Comparison of ENCODE assay signal across 17 cellular contexts in genomic region chr4:186404562-186405134, GRCh38.
DNase-seq lines count a peak whose midpoint lies in the region; ATAC-seq, FAIRE-seq and TF ChIP-seq lines count a peak whose summit lies in the region.
"Had no signal": no experiment of that assay in that cellular context is flagged by ENCODE, and none has a peak within 500 bp of the region (broad histone marks: within the 10 kb centered on the region; RNA-seq: fewer than 3 reads in every experiment).

No MANE protein-coding gene starts in this region.

- no peak overlapping the region for H3K9ac ChIP-seq in H1 (replicated peaks in 1 of 4; ENCODE audit: extremely low read depth in 1 of 4, low read depth in 3 of 4, low read length in 3 of 4)

- peak overlapping the region; percentile 29; the same call in 1 of the 2 replicates for H2BK12ac ChIP-seq in H1 (ENCODE audit: low read depth, low read length)

- H3K36me3 ChIP-seq in H1 (ENCODE audit: control insufficient read depth in 2 of 4, insufficient read depth in 4 of 4, low read length in 3 of 4): no peaks in the 10 kb centered on the region
- no peaks in the 10 kb centered on the region for H3K36me3 ChIP-seq in osteoblast (ENCODE audit: insufficient read depth, low read length)
- no peaks in the 10 kb centered on the region for H3K36me3 ChIP-seq in upper lobe of right lung
- H3K36me3 ChIP-seq: BE2C had no signal

- POLR2A ChIA-PET in H1 (lab: Charles Lee; ENCODE audit: partially characterized antibody): no interaction called here

- FAIRE-seq in H1 (lab: Jason Lieb, UNC): no peak
- FAIRE-seq: A204.1, GM12878 had no signal

- H3K4me1 Mint-ChIP-seq in Calu3 (ENCODE audit: low read depth, unreplicated experiment): peaks cover 23% of the 10 kb centered on the region
- no peaks in the 10 kb centered on the region for H3K4me1 Mint-ChIP-seq in activated naive CD8-positive, alpha-beta T cell treated with anti-CD3 and anti-CD28 coated beads for 36 hours
- H3K4me1 Mint-ChIP-seq: CD4-positive, alpha-beta memory T cell had no signal

- H3K4me2 ChIP-seq in H1 (ENCODE audit: insufficient read depth in 1 of 2, low read depth in 2 of 2, low read length in 2 of 2): no peak overlapping the region
- H3K4me2 ChIP-seq in osteoblast (ENCODE audit: insufficient read depth, low read length): no peak overlapping the region

- H3K79me2 ChIP-seq in H1 (ENCODE audit: control insufficient read depth in 1 of 2, insufficient read depth in 2 of 2, low read length in 2 of 2) (no peaks in the 10 kb centered on the region), osteoblast (ENCODE audit: insufficient read depth, low read length) (no peaks in the 10 kb centered on the region)

- TF ChIP-seq POLR2A in H1 (IDR thresholded peaks at IDR 0.05; ENCODE audit: control extremely low read depth in 1 of 2, low read depth in 2 of 2, low read length in 2 of 2): no peak

- DNase-seq in Calu3: peak; percentile 10
- no peak for DNase-seq in H1 (ENCODE audit: low read depth in 1 of 2, low spot score in 2 of 2)
- DNase-seq in osteoblast (ENCODE audit: insufficient read length, low spot score, missing footprints): peak; percentile 13
- no peak for DNase-seq in upper lobe of right lung
- no peak for DNase-seq in activated naive CD8-positive, alpha-beta T cell treated with anti-CD3 and anti-CD28 coated beads for 36 hours
- no peak for DNase-seq in NCI-H510A (lab: John Stamatoyannopoulos, UW)
- DNase-seq in ecto neural progenitor cell (ENCODE audit: low spot score): no peak
- DNase-seq: BE2C; CD4-positive, alpha-beta memory T cell; DMS79; HCEC 1CT; HFFc6; KBM-7 had no signal

- H3K9me3 ChIP-seq in H1 (ENCODE audit: insufficient read depth in 2 of 2, low read depth in 1 of 2, low read length in 1 of 2): no peaks in the 10 kb centered on the region
- no peaks in the 10 kb centered on the region for H3K9me3 ChIP-seq in osteoblast (ENCODE audit: low read depth, low read length)
- H3K9me3 ChIP-seq in upper lobe of right lung: no peaks in the 10 kb centered on the region
- H3K9me3 ChIP-seq: BE2C had no signal

- H3K79me1 ChIP-seq in H1 (ENCODE audit: low read depth, low read length): no peaks in the 10 kb centered on the region

- ATAC-seq in upper lobe of right lung: peak; percentile 32
- ATAC-seq: GM12878 had no signal

- peak overlapping the region; percentile 18 for H3K4me3 Mint-ChIP-seq in Calu3 (ENCODE audit: low read depth, unreplicated experiment)
- no peak overlapping the region for H3K4me3 Mint-ChIP-seq in activated naive CD8-positive, alpha-beta T cell treated with anti-CD3 and anti-CD28 coated beads for 36 hours
- H3K4me3 Mint-ChIP-seq: HFFc6 had no signal

- no peak overlapping the region for H4K8ac ChIP-seq in H1 (ENCODE audit: extremely low read depth, insufficient read depth, low read length)

- H3K27me3 Mint-ChIP-seq in Calu3 (ENCODE audit: unreplicated experiment): no peaks in the 10 kb centered on the region
- peaks cover 4% of the 10 kb centered on the region for H3K27me3 Mint-ChIP-seq in activated naive CD8-positive, alpha-beta T cell treated with anti-CD3 and anti-CD28 coated beads for 36 hours

- no peak for TF ChIP-seq RAD21 in H1 (IDR thresholded peaks at IDR 0.05 in 1 of 2, conservative IDR thresholded peaks at IDR 0.05 in 1 of 2; ENCODE audit: low read depth in 2 of 2, low read length in 2 of 2)

- no peak overlapping the region for H3K23ac ChIP-seq in H1 (ENCODE audit: insufficient read length)

- CTCF ChIA-PET in Calu3 (lab: Charles Lee): no interaction called here
- CTCF ChIA-PET in H1 (lab: Charles Lee; ENCODE audit: partially characterized antibody): no interaction called here

- H3K36me3 Mint-ChIP-seq in Calu3 (ENCODE audit: insufficient read depth, unreplicated experiment): no peaks in the 10 kb centered on the region
- H3K36me3 Mint-ChIP-seq in activated naive CD8-positive, alpha-beta T cell treated with anti-CD3 and anti-CD28 coated beads for 36 hours: peaks cover 3% of the 10 kb centered on the region
- H3K36me3 Mint-ChIP-seq: CD4-positive, alpha-beta memory T cell had no signal

- H4K20me1 ChIP-seq in H1 (replicated peaks in 1 of 2; ENCODE audit: control insufficient read depth in 1 of 2, insufficient read depth in 2 of 2, low read length in 2 of 2) (peaks cover 0 to 5% of the 10 kb centered on the region in 2 experiments), osteoblast (ENCODE audit: insufficient read depth, low read length) (no peaks in the 10 kb centered on the region)

- H3K18ac ChIP-seq in H1 (ENCODE audit: extremely low read depth, low read length): no peak overlapping the region

- H2AK5ac ChIP-seq in H1 (ENCODE audit: low read depth, low read length): no peak overlapping the region

- no peaks in the 10 kb centered on the region for H3K27me3 ChIP-seq in H1 (replicated peaks in 1 of 4; ENCODE audit: control insufficient read depth in 3 of 4, extremely low read depth in 1 of 4, insufficient read depth in 3 of 4, low read length in 3 of 4)
- no peaks in the 10 kb centered on the region for H3K27me3 ChIP-seq in osteoblast (ENCODE audit: insufficient read depth, low read length)
- H3K27me3 ChIP-seq in upper lobe of right lung: no peaks in the 10 kb centered on the region

- BruUV-seq in Calu3 (replicated peaks; lab: Mats Ljungman, UMichigan): no TSS peak

- no peak overlapping the region for H2BK5ac ChIP-seq in H1 (ENCODE audit: low read depth, low read length)

- no peak overlapping the region for H2BK20ac ChIP-seq in H1 (ENCODE audit: low read length)

- peaks cover 4% of the 10 kb centered on the region; the same call in 1 of the 2 replicates for H3K23me2 ChIP-seq in H1 (ENCODE audit: low read depth, low read length)

- no peak overlapping the region for H2AFZ ChIP-seq in H1 (ENCODE audit: low read length)
- no peak overlapping the region for H2AFZ ChIP-seq in osteoblast (ENCODE audit: low read length)

- peaks cover 0 to 3% (median 0%) of the 10 kb centered on the region in 4 experiments; a peak in 1 of 7 replicates for H3K4me1 ChIP-seq in H1 (replicated peaks in 1 of 4; ENCODE audit: control insufficient read depth in 3 of 4, insufficient read depth in 4 of 4, low read length in 3 of 4)
- no peaks in the 10 kb centered on the region for H3K4me1 ChIP-seq in osteoblast (ENCODE audit: insufficient read depth, low read length)
- H3K4me1 ChIP-seq in upper lobe of right lung: no peaks in the 10 kb centered on the region
- H3K4me1 ChIP-seq: BE2C had no signal

- no peak overlapping the region for H4K91ac ChIP-seq in H1 (replicated peaks; ENCODE audit: insufficient read length, low read length)

- H2BK120ac ChIP-seq in H1 (replicated peaks; ENCODE audit: low read depth, low read length): no peak overlapping the region

- peak overlapping the region; percentile 39 for H3K27ac Mint-ChIP-seq in Calu3 (ENCODE audit: unreplicated experiment)
- no peak overlapping the region for H3K27ac Mint-ChIP-seq in activated naive CD8-positive, alpha-beta T cell treated with anti-CD3 and anti-CD28 coated beads for 36 hours
- H3K27ac Mint-ChIP-seq: HFFc6 had no signal

- H3K4me3 ChIP-seq in H1 (ENCODE audit: extremely low read depth in 1 of 4, insufficient read depth in 2 of 4, low read depth in 3 of 4, low read length in 4 of 4) (no peak overlapping the region), osteoblast (ENCODE audit: insufficient read depth, low read length) (no peak overlapping the region), upper lobe of right lung (no peak overlapping the region)
- H3K4me3 ChIP-seq: GM12878 had no signal

- H3K56ac ChIP-seq in H1 (replicated peaks; ENCODE audit: insufficient read length, low read depth, low read length): no peak overlapping the region

- TF ChIP-seq EP300 in H1 (IDR thresholded peaks at IDR 0.05; ENCODE audit: borderline replicate concordance in 1 of 2, low read depth in 2 of 2, low read length in 2 of 2): no peak

- no peak overlapping the region for H3K4ac ChIP-seq in H1 (replicated peaks; ENCODE audit: insufficient read length, low read depth, low read length)

- peaks cover 3% of the 10 kb centered on the region for H3K9me3 Mint-ChIP-seq in Calu3 (ENCODE audit: low read depth, unreplicated experiment)
- peaks cover 6% of the 10 kb centered on the region for H3K9me3 Mint-ChIP-seq in activated naive CD8-positive, alpha-beta T cell treated with anti-CD3 and anti-CD28 coated beads for 36 hours

- WGBS in H1 (ENCODE audit: extremely low coverage in 1 of 2, insufficient coverage in 1 of 2, insufficient read length in 1 of 2, insufficient replicate concordance in 2 of 2, low coverage in 1 of 2, low lambda C conversion rate in 2 of 2, missing lambda C conversion rate in 1 of 2), 2 experiments: 83% methylated on average over 6 of the region's 6 CpGs; no CpG with 5 or more reads in 1 of the 2 experiments

- intact Hi-C loops in Calu3 (cut with micrococcal nuclease; ENCODE audit: unreplicated experiment): no loop called here
- intact Hi-C loops in upper lobe of right lung (cut with DNase I): no loop called here

- H2BK15ac ChIP-seq in H1 (ENCODE audit: low read length): no peak overlapping the region

- TF ChIP-seq CTCF in Calu3 (IDR thresholded peaks at IDR 0.05; ENCODE audit: unreplicated experiment) (no peak), H1 (IDR thresholded peaks at IDR 0.05; ENCODE audit: control extremely low read depth in 1 of 3, insufficient read depth in 1 of 3, low read depth in 1 of 3, low read length in 3 of 3) (no peak), osteoblast (IDR thresholded peaks at IDR 0.05; ENCODE audit: extremely low read depth, low read depth, low read length) (no peak), upper lobe of right lung (IDR thresholded peaks at IDR 0.05) (no peak)

- no peak overlapping the region for H3K14ac ChIP-seq in H1 (ENCODE audit: insufficient read length)

- no peak overlapping the region for H4K5ac ChIP-seq in H1 (ENCODE audit: insufficient read length, low read depth, low read length)

- no peak overlapping the region for H3K27ac ChIP-seq in H1 (ENCODE audit: low read depth, low read length)
- no peak overlapping the region for H3K27ac ChIP-seq in osteoblast (ENCODE audit: low read depth, low read length)
- H3K27ac ChIP-seq in upper lobe of right lung: no peak overlapping the region
- H3K27ac ChIP-seq: C4-2B, HL-60 had no signal

TF ChIP-seq in H1, 55 proteins besides CTCF, POLR2A, EP300 and RAD21:
- TF ChIP-seq SRF (IDR thresholded peaks at IDR 0.05; ENCODE audit: low read depth, low read length) (no peak), GABPA (IDR thresholded peaks at IDR 0.05; ENCODE audit: borderline replicate concordance, insufficient read depth, low read length) (no peak), RBBP5 (IDR thresholded peaks at IDR 0.05; ENCODE audit: borderline replicate concordance, low read depth, low read length) (no peak), TBP (IDR thresholded peaks at IDR 0.05; ENCODE audit: low read depth, low read length) (no peak)
TF ChIP-seq in H1: peak in this region for 0.

Comparison
In these comparisons a context has a peak if more than half of its experiments do, and no peak if none do; other contexts are left out.
1. DNase-seq: peak in Calu3 (single experiment) and osteoblast (single experiment); none in H1 (0 of 2), upper lobe of right lung (single experiment), activated naive CD8-positive, alpha-beta T cell treated with anti-CD3 and anti-CD28 coated beads for 36 hours (single experiment), NCI-H510A (single experiment) and ecto neural progenitor cell (single experiment).